Comparison of ENCODE assay signal across 18 cellular contexts in the genomic region with DNA sequence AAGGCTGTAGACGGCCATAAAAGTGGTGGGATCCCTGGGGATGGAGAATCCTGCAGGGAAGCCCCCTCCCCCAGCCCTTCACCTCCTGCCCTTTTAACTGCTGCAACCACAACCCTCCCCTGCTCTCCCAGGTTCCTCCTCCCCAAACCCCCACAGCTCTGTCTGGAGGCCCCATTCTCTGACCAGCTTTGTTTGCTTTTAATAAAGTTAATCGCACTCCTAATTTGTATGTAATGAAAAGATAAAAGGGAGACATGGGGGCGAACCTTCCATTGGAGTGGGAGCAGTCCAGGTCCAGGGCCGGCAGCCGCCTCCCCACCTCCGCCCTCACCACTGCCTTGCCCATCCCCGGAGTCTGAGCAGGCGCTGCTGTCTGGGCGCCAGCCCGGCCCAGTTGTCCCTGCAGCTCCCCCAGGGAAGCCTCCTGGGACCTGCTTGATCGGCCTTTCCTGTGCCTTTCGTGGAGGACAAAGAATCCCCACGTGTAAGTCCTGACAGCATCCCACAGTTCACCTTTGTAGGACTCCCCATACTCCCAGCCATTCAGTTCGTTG.
DNase-seq lines count a peak whose midpoint lies in the region; TF ChIP-seq lines count a peak whose summit lies in the region.
"Had no signal": no experiment of that assay in that cellular context is flagged by ENCODE, and none has a peak within 500 bp of the region (broad histone marks: within the 10 kb centered on the region; RNA-seq: fewer than 3 reads in every experiment).

No MANE protein-coding gene starts in this region.

- H3K27me3 Mint-ChIP-seq in brain = no peaks in the 10 kb centered on the region

- peaks cover 0 to 7% (median 0%) of the 10 kb centered on the region in 5 experiments for H3K9me3 Mint-ChIP-seq in brain
- H3K9me3 Mint-ChIP-seq: CD14-positive monocyte, IgD-negative memory B cell had no signal

- DNase-seq in BE2C (peak; percentile 56), H7 (peak; percentile 61), retina (peak; percentile 23), NCI-H1436 treated with DMSO at 0.1 percent for 48 hours (lab: John Stamatoyannopoulos, UW) (no peak), NCI-H2171 treated with DMSO at 0.1 percent for 48 hours (lab: John Stamatoyannopoulos, UW) (no peak), NCI-H510A (lab: John Stamatoyannopoulos, UW) (no peak)
- DNase-seq: Caco-2; Kasumi-1; MM.1S; NCI-H1105; NCI-H187 treated with DMSO at 0.1 percent for 48 hours; NCI-H2171; NCI-H510A treated with DMSO at 0.1 percent for 48 hours; NK-92 treated with Interleukin-12 subunit alpha and Interleukin-12 subunit beta, amount 100 ng/mL, for 24 hours; SHP77 treated with DMSO at 0.1 percent for 48 hours had no signal

- H3K4me1 ChIP-seq in BE2C = peaks cover 4% of the 10 kb centered on the region
- H3K4me1 ChIP-seq: Caco-2 had no signal

- H3K9me3 ChIP-seq in BE2C = no peaks in the 10 kb centered on the region
- H3K9me3 ChIP-seq: Caco-2 had no signal

- H3K4me3 Mint-ChIP-seq in brain = peak overlapping the region in 1 of 5 experiments; percentile 61
- H3K4me3 Mint-ChIP-seq: CD14-positive monocyte, IgD-negative memory B cell had no signal

- peaks cover 74% of the 10 kb centered on the region for H3K4me1 Mint-ChIP-seq in brain
- H3K4me1 Mint-ChIP-seq: CD14-positive monocyte, IgD-negative memory B cell had no signal

- no peaks in the 10 kb centered on the region for H3K36me3 ChIP-seq in BE2C
- no peaks in the 10 kb centered on the region for H3K36me3 ChIP-seq in H7 (replicated peaks; ENCODE audit: control insufficient read depth, insufficient read depth, low read length)

- H3K27me3 ChIP-seq in BE2C (no peaks in the 10 kb centered on the region), H7 (ENCODE audit: control insufficient read depth, insufficient read depth, low read length) (no peaks in the 10 kb centered on the region)

- no peaks in the 10 kb centered on the region for H3K36me3 Mint-ChIP-seq in brain
- H3K36me3 Mint-ChIP-seq: CD14-positive monocyte, IgD-negative memory B cell had no signal

- TF ChIP-seq CTCF in BE2C (IDR thresholded peaks at IDR 0.05; ENCODE audit: low read depth, low read length) (no peak), brain (conservative IDR thresholded peaks at IDR 0.05) (no peak)

- H3K4me3 ChIP-seq in BE2C (ENCODE audit: low read depth, low read length) (no peak overlapping the region), H7 (ENCODE audit: insufficient read depth, low read depth, low read length) (no peak overlapping the region)

- peak overlapping the region in 3 of 5 experiments; percentile 50 to 85 (median 72) for H3K27ac Mint-ChIP-seq in brain
- H3K27ac Mint-ChIP-seq: CD14-positive monocyte, IgD-negative memory B cell had no signal

Comparison
In these comparisons a context has a peak if more than half of its experiments do, and no peak if none do; other contexts are left out.
1. DNase-seq: peak in BE2C (single experiment), H7 (single experiment) and retina (single experiment); none in NCI-H1436 treated with DMSO at 0.1 percent for 48 hours (single experiment), NCI-H2171 treated with DMSO at 0.1 percent for 48 hours (single experiment) and NCI-H510A (single experiment).